Comparison of ENCODE assay signal across 7 cellular contexts in the genomic region with DNA sequence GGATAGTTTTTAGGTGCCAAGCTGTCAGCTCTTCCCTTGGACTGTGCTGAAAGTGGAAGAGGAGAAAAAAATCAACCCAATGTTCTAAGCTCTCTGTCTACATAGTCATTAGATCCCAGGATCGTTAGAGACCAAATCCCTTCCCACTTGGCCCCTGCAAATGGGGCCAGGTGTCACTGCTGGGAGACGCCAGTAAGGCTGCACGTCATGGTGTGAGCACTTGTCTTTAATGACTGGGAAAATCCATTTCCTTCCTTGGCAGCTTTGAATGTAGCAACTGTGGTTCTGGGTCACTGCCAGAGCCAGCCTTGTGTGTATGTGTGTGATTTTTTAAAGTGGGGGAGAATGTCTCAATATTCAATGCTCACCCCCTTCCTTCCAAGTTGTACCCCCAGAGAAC. TPM values are rescaled to one million over a fixed set of nuclear protein-coding genes. Genes with fewer than 3 reads are reported as not detected.
DNase-seq lines count a peak whose midpoint lies in the region; ATAC-seq and TF ChIP-seq lines count a peak whose summit lies in the region.

No MANE protein-coding gene starts in this region.

- DNase-seq in WTC11 (ENCODE audit: low spot score) (no peak), mucosa of descending colon (peak in 1 of 3 donors; percentile 45)
- no peak for DNase-seq in stimulated activated naive CD4-positive, alpha-beta T cell treated with Interleukin-2 at 50 U/mL for 16 hours (lab: John Stamatoyannopoulos, UW)

- CTCF ChIA-PET in WTC11 (lab: Charles Lee) = interaction anchor here (0.7 to 2.0 kb wide), 6 partner anchors 16 to 134 kb away, joined by 3 to 8 read pairs (median 4); no protein-coding TSS in a partner anchor

- H3K36me3 Mint-ChIP-seq in WTC11 = no peaks in the 10 kb centered on the region

- H3K9me3 Mint-ChIP-seq in WTC11 = peaks cover 5% of the 10 kb centered on the region

- H3K9me3 ChIP-seq in mucosa of descending colon = no peaks in the 10 kb centered on the region

- H3K36me3 ChIP-seq in mucosa of descending colon (ENCODE audit: low read depth) = no peaks in the 10 kb centered on the region

- no peaks in the 10 kb centered on the region; the same call in 1 of the 2 replicates for H3K27me3 Mint-ChIP-seq in WTC11 (ENCODE audit: low read depth)

- H3K4me3 ChIP-seq in mucosa of descending colon = no peak overlapping the region

- H3K27ac Mint-ChIP-seq in WTC11 = 0 out of 2 replicates have a peak overlapping the region, but pooled peaks have one; percentile 43

- TF ChIP-seq CTCF in WTC11 (IDR thresholded peaks at IDR 0.05) (no peak), mucosa of descending colon (IDR thresholded peaks at IDR 0.05) (no peak)

- peaks cover 7% of the 10 kb centered on the region for H3K4me1 ChIP-seq in mucosa of descending colon (ENCODE audit: low read depth)

- no peak overlapping the region for H3K4me3 Mint-ChIP-seq in WTC11

- H3K4me1 Mint-ChIP-seq in WTC11 = peaks cover 26% of the 10 kb centered on the region

- POLR2A ChIA-PET in WTC11 (lab: Charles Lee) = interaction anchor here (0.6 kb wide), 1 partner anchor 20 kb away, joined by 3 read pairs; no protein-coding TSS in a partner anchor

- intact Hi-C loops in mucosa of descending colon (cut with DNase I, micrococcal nuclease) = no loop called here

- ATAC-seq in GM18508 (IDR thresholded peaks at IDR 0.05; ENCODE audit: insufficient read depth, unreplicated experiment) = peak; percentile 3
- peak; percentile 9 for ATAC-seq in HG03439 (IDR thresholded peaks at IDR 0.05; ENCODE audit: unreplicated experiment)
- no peak; the same call in 1 of the 2 replicates for ATAC-seq in WTC11
- ATAC-seq in mucosa of descending colon = peak; percentile 53
- ATAC-seq in GM18870 (IDR thresholded peaks at IDR 0.05; ENCODE audit: unreplicated experiment) = no peak
- no peak for ATAC-seq in HG02610 (IDR thresholded peaks at IDR 0.05; ENCODE audit: unreplicated experiment)

TF ChIP-seq in WTC11, 78 proteins besides CTCF, POLR2A, EP300 and RAD21:
- TF ChIP-seq IRF2 (CRISPR knock-in tag; IDR thresholded peaks at IDR 0.05; ENCODE audit: borderline replicate concordance, low read depth) = no peak
- no peak for TF ChIP-seq ESRRA (CRISPR knock-in tag; IDR thresholded peaks at IDR 0.05; ENCODE audit: borderline replicate concordance)
- TF ChIP-seq, protein P1, sequence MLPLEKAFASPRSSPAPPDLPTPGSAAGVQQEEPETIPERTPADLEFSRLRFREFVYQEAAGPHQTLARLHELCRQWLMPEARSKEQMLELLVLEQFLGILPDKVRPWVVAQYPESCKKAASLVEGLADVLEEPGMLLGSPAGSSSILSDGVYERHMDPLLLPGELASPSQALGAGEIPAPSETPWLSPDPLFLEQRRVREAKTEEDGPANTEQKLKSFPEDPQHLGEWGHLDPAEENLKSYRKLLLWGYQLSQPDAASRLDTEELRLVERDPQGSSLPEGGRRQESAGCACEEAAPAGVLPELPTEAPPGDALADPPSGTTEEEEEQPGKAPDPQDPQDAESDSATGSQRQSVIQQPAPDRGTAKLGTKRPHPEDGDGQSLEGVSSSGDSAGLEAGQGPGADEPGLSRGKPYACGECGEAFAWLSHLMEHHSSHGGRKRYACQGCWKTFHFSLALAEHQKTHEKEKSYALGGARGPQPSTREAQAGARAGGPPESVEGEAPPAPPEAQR (CRISPR knock-in tag; IDR thresholded peaks at IDR 0.05) = no peak
- TF ChIP-seq, protein P2, sequence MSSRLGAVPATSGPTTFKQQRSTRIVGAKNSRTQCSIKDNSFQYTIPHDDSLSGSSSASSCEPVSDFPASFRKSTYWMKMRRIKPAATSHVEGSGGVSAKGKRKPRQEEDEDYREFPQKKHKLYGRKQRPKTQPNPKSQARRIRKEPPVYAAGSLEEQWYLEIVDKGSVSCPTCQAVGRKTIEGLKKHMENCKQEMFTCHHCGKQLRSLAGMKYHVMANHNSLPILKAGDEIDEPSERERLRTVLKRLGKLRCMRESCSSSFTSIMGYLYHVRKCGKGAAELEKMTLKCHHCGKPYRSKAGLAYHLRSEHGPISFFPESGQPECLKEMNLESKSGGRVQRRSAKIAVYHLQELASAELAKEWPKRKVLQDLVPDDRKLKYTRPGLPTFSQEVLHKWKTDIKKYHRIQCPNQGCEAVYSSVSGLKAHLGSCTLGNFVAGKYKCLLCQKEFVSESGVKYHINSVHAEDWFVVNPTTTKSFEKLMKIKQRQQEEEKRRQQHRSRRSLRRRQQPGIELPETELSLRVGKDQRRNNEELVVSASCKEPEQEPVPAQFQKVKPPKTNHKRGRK (CRISPR knock-in tag; IDR thresholded peaks at IDR 0.05; ENCODE audit: borderline replicate concordance) = no peak
- TF ChIP-seq EMX1 (CRISPR knock-in tag; IDR thresholded peaks at IDR 0.05) = no peak
- TF ChIP-seq ZNF121 (CRISPR knock-in tag; IDR thresholded peaks at IDR 0.05) = no peak
- TF ChIP-seq GRHL2 (CRISPR knock-in tag; IDR thresholded peaks at IDR 0.05; ENCODE audit: insufficient replicate concordance, severe bottlenecking) = no peak
- TF ChIP-seq, protein P3, sequence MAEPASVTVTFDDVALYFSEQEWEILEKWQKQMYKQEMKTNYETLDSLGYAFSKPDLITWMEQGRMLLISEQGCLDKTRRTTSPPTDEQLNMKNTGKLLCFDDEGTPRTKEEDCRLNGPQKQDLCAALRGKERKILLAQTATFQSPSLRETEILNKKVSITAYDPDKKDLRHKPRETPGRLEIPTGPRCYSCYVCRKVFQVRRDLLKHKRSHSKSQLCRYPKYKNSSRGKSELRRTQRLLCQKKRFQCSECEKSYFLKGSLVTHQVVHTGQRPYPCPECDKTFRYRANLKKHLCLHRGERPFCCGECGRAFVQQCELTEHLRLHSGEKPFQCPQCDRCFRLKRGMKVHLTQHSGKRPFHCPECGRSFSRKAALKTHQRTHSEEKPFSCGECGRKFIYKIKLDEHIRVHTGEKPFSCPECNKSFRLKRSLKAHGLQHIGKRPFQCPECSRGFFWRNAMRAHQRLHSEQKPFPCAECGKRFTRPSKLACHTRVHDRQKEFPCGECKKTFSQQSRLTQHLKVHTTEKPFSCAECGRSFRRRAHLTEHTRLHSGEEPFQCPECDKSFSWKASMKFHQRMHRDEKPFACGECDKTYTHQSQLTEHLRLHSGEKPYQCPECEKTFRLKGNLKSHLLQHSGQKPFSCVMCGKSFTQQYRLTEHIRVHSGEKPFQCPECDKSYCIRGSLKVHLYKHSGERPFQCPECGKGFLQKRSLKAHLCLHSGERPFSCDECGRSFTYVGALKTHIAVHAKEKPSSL (CRISPR knock-in tag; conservative IDR thresholded peaks at IDR 0.05) = no peak
- TF ChIP-seq, protein P4, sequence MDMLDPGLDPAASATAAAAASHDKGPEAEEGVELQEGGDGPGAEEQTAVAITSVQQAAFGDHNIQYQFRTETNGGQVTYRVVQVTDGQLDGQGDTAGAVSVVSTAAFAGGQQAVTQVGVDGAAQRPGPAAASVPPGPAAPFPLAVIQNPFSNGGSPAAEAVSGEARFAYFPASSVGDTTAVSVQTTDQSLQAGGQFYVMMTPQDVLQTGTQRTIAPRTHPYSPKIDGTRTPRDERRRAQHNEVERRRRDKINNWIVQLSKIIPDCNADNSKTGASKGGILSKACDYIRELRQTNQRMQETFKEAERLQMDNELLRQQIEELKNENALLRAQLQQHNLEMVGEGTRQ (CRISPR knock-in tag; IDR thresholded peaks at IDR 0.05) = no peak
- TF ChIP-seq ZNF219 (CRISPR knock-in tag; IDR thresholded peaks at IDR 0.05; ENCODE audit: borderline replicate concordance) = no peak
- no peak for TF ChIP-seq JUN (CRISPR knock-in tag; IDR thresholded peaks at IDR 0.05)
- TF ChIP-seq, protein P5, sequence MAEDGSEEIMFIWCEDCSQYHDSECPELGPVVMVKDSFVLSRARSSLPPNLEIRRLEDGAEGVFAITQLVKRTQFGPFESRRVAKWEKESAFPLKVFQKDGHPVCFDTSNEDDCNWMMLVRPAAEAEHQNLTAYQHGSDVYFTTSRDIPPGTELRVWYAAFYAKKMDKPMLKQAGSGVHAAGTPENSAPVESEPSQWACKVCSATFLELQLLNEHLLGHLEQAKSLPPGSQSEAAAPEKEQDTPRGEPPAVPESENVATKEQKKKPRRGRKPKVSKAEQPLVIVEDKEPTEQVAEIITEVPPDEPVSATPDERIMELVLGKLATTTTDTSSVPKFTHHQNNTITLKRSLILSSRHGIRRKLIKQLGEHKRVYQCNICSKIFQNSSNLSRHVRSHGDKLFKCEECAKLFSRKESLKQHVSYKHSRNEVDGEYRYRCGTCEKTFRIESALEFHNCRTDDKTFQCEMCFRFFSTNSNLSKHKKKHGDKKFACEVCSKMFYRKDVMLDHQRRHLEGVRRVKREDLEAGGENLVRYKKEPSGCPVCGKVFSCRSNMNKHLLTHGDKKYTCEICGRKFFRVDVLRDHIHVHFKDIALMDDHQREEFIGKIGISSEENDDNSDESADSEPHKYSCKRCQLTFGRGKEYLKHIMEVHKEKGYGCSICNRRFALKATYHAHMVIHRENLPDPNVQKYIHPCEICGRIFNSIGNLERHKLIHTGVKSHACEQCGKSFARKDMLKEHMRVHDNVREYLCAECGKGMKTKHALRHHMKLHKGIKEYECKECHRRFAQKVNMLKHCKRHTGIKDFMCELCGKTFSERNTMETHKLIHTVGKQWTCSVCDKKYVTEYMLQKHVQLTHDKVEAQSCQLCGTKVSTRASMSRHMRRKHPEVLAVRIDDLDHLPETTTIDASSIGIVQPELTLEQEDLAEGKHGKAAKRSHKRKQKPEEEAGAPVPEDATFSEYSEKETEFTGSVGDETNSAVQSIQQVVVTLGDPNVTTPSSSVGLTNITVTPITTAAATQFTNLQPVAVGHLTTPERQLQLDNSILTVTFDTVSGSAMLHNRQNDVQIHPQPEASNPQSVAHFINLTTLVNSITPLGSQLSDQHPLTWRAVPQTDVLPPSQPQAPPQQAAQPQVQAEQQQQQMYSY (CRISPR knock-in tag; IDR thresholded peaks at IDR 0.05) = no peak

RNA-seq across cellular contexts. Expression of a gene that starts 59.9 kb away (rescaled TPM):
- 10.4 to 16.8 TPM (median 12.2 TPM) in 3 replicates for total RNA-seq in WTC11 (2021)
- total RNA-seq in mucosa of descending colon = 10 to 100 TPM in 1 of 3 donors, 1 to 10 TPM in 2; 2.5 to 22.0 (median 6.1) TPM

Comparison
In these comparisons a context has a peak if more than half of its experiments do, and no peak if none do; other contexts are left out.
1. ATAC-seq: peak in GM18508 (single experiment), HG03439 (single experiment) and mucosa of descending colon (single experiment); none in WTC11 (single experiment), GM18870 (single experiment) and HG02610 (single experiment).